1 cellular context compared by ENCODE assay signal in genomic region chr6:41757931-41758640, GRCh38.
TF ChIP-seq lines count a peak whose summit lies in the region.

No MANE protein-coding gene starts in this region.

TF ChIP-seq in K562, 482 proteins besides CTCF, POLR2A, EP300 and RAD21:
- no peak for TF ChIP-seq ZNF57 (CRISPR knock-in tag; IDR thresholded peaks at IDR 0.05)
- TF ChIP-seq ID3 (CRISPR knock-in tag; IDR thresholded peaks at IDR 0.05): no peak
- no peak for TF ChIP-seq ID3 (tag; IDR thresholded peaks at IDR 0.05)
- TF ChIP-seq EGR1 (conservative IDR thresholded peaks at IDR 0.05): peak; percentile 48
- TF ChIP-seq MCM5 (IDR thresholded peaks at IDR 0.05; ENCODE audit: low read depth): no peak
- no peak for TF ChIP-seq KLF1 (tag; IDR thresholded peaks at IDR 0.05)
- no peak for TF ChIP-seq ZNF174 (CRISPR knock-in tag; IDR thresholded peaks at IDR 0.05)
- no peak for TF ChIP-seq ZNF408 (CRISPR knock-in tag; IDR thresholded peaks at IDR 0.05; ENCODE audit: low read depth)
- TF ChIP-seq MTF1 (CRISPR knock-in tag; IDR thresholded peaks at IDR 0.05; ENCODE audit: borderline replicate concordance): no peak
TF ChIP-seq in K562: peak in this region for 1.
